Comparison of ENCODE assay signal across 10 cellular contexts in genomic region chr4:53592686-53593641, GRCh38. TPM values are rescaled to one million over a fixed set of nuclear protein-coding genes. Genes with fewer than 3 reads are reported as not detected.
A peak's percentile ranks its signal among the peaks of the same experiment; 100 is the strongest.
DNase-seq lines count a peak whose midpoint lies in the region; ATAC-seq, FAIRE-seq and TF ChIP-seq lines count a peak whose summit lies in the region.
"Had no signal": no experiment of that assay in that cellular context is flagged by ENCODE, and none has a peak within 500 bp of the region (broad histone marks: within the 10 kb centered on the region; RNA-seq: fewer than 3 reads in every experiment).

No MANE protein-coding gene starts in this region.

- H3K4me3 ChIP-seq in Panc1 (ENCODE audit: low read depth in 2 of 2, low read length in 2 of 2) (peak overlapping the region; percentile 27 to 54), parathyroid adenoma (ENCODE audit: low read depth, low read length) (no peak overlapping the region)

- H3K9me3 ChIP-seq in Panc1 (ENCODE audit: control insufficient read depth, insufficient read depth, low read depth, low read length) (no peaks in the 10 kb centered on the region), parathyroid adenoma (ENCODE audit: control insufficient read depth, low read length) (no peaks in the 10 kb centered on the region)

- H3K36me3 ChIP-seq in Panc1 (ENCODE audit: control insufficient read depth, insufficient read depth, low read length) (no peaks in the 10 kb centered on the region), parathyroid adenoma (ENCODE audit: control insufficient read depth, insufficient read depth, low read length) (no peaks in the 10 kb centered on the region)

- CTCF ChIA-PET in Panc1 (lab: Charles Lee): no interaction called here

- TF ChIP-seq CTCF in Panc1 (IDR thresholded peaks at IDR 0.05) (no peak), parathyroid adenoma (IDR thresholded peaks at IDR 0.05) (no peak)

- FAIRE-seq in GM12892 (lab: Jason Lieb, UNC): no peak

- in situ Hi-C loops in Panc1 (cut with HindIII; ENCODE audit: low pct_unique_long_range_greater_than_20kb, low sequenced_read_pairs): no loop called here

- POLR2A ChIA-PET in Panc1 (lab: Charles Lee): no interaction called here

- H3K27me3 ChIP-seq in Panc1 (ENCODE audit: control insufficient read depth, insufficient read depth, low read length) (no peaks in the 10 kb centered on the region), parathyroid adenoma (ENCODE audit: control insufficient read depth, insufficient read depth, low read length) (no peaks in the 10 kb centered on the region)

- intact Hi-C loops in Panc1 (cut with micrococcal nuclease; ENCODE audit: unreplicated experiment): no loop called here
- intact Hi-C loops in Right ventricle myocardium superior (cut with DNase I): no loop called here

- no peak overlapping the region for H3K9ac ChIP-seq in parathyroid adenoma

- no peaks in the 10 kb centered on the region for H3K79me2 ChIP-seq in parathyroid adenoma

- H3K27ac ChIP-seq in Panc1 (ENCODE audit: low read length) (no peak overlapping the region; the same call in 1 of the 2 replicates), parathyroid adenoma (peak overlapping the region; percentile 6)

- DNase-seq in Panc1 (ENCODE audit: low read depth, low spot score) (no peak), Right ventricle myocardium superior (peak; percentile 44), GM12892 (ENCODE audit: insufficient read length) (no peak), NOMO-1 (lab: John Stamatoyannopoulos, UW; ENCODE audit: unreplicated experiment in 2 of 2) (no peak)
- DNase-seq: activated CD4-positive, alpha-beta T cell treated with anti-CD3 and anti-CD28 coated beads, Interleukin-2, amount 50 U/mL, for 1 hour had no signal

- no peak overlapping the region for H3K4me2 ChIP-seq in parathyroid adenoma (ENCODE audit: low read length)

- no peak for TF ChIP-seq POLR2A in GM12892 (IDR thresholded peaks at IDR 0.05; ENCODE audit: low read depth, low read length)

- peaks cover 8% of the 10 kb centered on the region for H3K4me1 ChIP-seq in Panc1 (ENCODE audit: control insufficient read depth, insufficient read depth, low read length)
- no peaks in the 10 kb centered on the region for H3K4me1 ChIP-seq in parathyroid adenoma

- no TSS peak for BruUV-seq in Panc1 (replicated peaks; lab: Mats Ljungman, UMichigan)

- peak; percentile 48 for ATAC-seq in GM18868 (IDR thresholded peaks at IDR 0.05; ENCODE audit: unreplicated experiment)
- peak; percentile 91 for ATAC-seq in Panc1
- peak; percentile 68 for ATAC-seq in Right ventricle myocardium superior (ENCODE audit: poor library complexity)
- no peak for ATAC-seq in HG03520 (IDR thresholded peaks at IDR 0.05; ENCODE audit: unreplicated experiment)
- ATAC-seq in HG03460 (IDR thresholded peaks at IDR 0.05; ENCODE audit: unreplicated experiment): no peak

- H2AFZ ChIP-seq in parathyroid adenoma: peak overlapping the region; percentile 74

RNA-seq across cellular contexts. Expression of gene LNX1, which starts 1.7 kb away (rescaled TPM):
- 0.18 TPM for total RNA-seq in Panc1 (2021; ENCODE audit: unreplicated experiment)
- polyA plus RNA-seq in Panc1 (2012; ENCODE audit: insufficient read length): 0.45 TPM
- total RNA-seq in Right ventricle myocardium superior: 10.3 TPM
- 0.91 TPM for polyA plus RNA-seq in GM12892 (2012; ENCODE audit: missing spikeins)
- total RNA-seq: G401 had no signal

Comparison
In these comparisons a context has a peak if more than half of its experiments do, and no peak if none do; other contexts are left out.
1. ATAC-seq: peak in GM18868 (single experiment), Panc1 (single experiment) and Right ventricle myocardium superior (single experiment); none in HG03520 (single experiment) and HG03460 (single experiment).